In genomic region chr5:140882591-140882899, GRCh38 we compare ENCODE assay signal across 1 cellular context.
TF ChIP-seq lines count a peak whose summit lies in the region.

No MANE protein-coding gene starts in this region.

TF ChIP-seq in GM23338, 12 proteins besides CTCF, POLR2A, EP300 and RAD21 (continued from another document):
- TF ChIP-seq ZNF462 (CRISPR knock-in tag; IDR thresholded peaks at IDR 0.05) (no peak), REST (IDR thresholded peaks at IDR 0.05; ENCODE audit: unreplicated experiment) (no peak)
TF ChIP-seq in GM23338: peak in this region for 0.
